Comparison of ENCODE assay signal across 17 cellular contexts in the genomic region with DNA sequence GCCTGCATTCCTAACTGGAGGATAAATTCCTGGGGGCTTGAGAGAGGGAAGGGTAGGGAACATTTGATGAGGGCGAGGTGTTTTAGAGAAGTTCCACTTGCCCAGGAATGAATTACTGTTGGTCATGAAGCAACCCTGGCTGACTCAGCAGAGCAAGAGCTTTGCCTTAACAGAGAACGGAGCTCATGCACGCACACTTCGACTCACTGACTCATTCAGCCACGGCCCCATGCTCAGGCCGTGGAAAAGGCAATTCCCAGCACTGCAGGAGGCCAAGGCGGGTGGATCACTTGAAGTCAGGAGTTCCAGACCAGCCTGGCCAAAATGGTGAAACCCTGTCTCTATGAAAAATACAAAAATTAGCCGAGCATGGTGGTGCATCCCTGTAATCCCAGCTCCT. TPM values are rescaled to one million over a fixed set of nuclear protein-coding genes. Genes with fewer than 3 reads are reported as not detected.
"Had no signal": no experiment of that assay in that cellular context is flagged by ENCODE, and none has a peak within 500 bp of the region (broad histone marks: within the 10 kb centered on the region; RNA-seq: fewer than 3 reads in every experiment).

No MANE protein-coding gene starts in this region.

RNA-seq across cellular contexts. Expression of a gene that starts 5.4 kb away (rescaled TPM):
- total RNA-seq: activated naive CD4-positive, alpha-beta T cell treated with anti-CD3 and anti-CD28 coated beads, Interleukin-2, amount 50 U/mL, for 72 hours; breast epithelium; endothelial cell of umbilical vein; esophagus mucosa; left cardiac atrium; left ventricle myocardium superior; lung microvascular endothelial cell; mesothelial cell of epicardium; pancreas; prostate gland; sciatic nerve; subcutaneous adipose tissue; thoracic aorta; uterus had no signal
- polyA plus RNA-seq: endothelial cell of umbilical vein, keratinocyte, neural cell, pancreas had no signal

RNA-seq across cellular contexts. Expression of a gene that starts 25.9 kb away (rescaled TPM):
- total RNA-seq: activated T-cell treated with anti-CD3 and anti-CD28 coated beads, Interleukin-2, amount 50 U/mL, for 72 hours; breast epithelium; endothelial cell of umbilical vein; esophagus mucosa; left cardiac atrium; left ventricle myocardium superior; lung microvascular endothelial cell; mesothelial cell of epicardium; pancreas; prostate gland; sciatic nerve; subcutaneous adipose tissue; thoracic aorta; uterus had no signal
- polyA plus RNA-seq: endothelial cell of umbilical vein, keratinocyte, neural cell, pancreas had no signal

RNA-seq across cellular contexts. Expression of a gene that starts 39.2 kb away (rescaled TPM):
- total RNA-seq: endothelial cell of umbilical vein, esophagus mucosa, left cardiac atrium, left ventricle myocardium superior, lung microvascular endothelial cell, mesothelial cell of epicardium, prostate gland, sciatic nerve, uterus had no signal
- polyA plus RNA-seq: endothelial cell of umbilical vein, keratinocyte, neural cell, pancreas had no signal

RNA-seq across cellular contexts. Expression of a gene that starts 40.0 kb away (rescaled TPM):
- total RNA-seq: activated naive CD4-positive, alpha-beta T cell treated with anti-CD3 and anti-CD28 coated beads, Interleukin-2, amount 50 U/mL, for 72 hours; activated T-cell treated with anti-CD3 and anti-CD28 coated beads, Interleukin-2, amount 50 U/mL, for 72 hours; breast epithelium; endothelial cell of umbilical vein; esophagus mucosa; left cardiac atrium; left ventricle myocardium superior; lung microvascular endothelial cell; mesothelial cell of epicardium; pancreas; prostate gland; sciatic nerve; subcutaneous adipose tissue; thoracic aorta; uterus had no signal
- polyA plus RNA-seq: endothelial cell of umbilical vein, keratinocyte, neural cell, pancreas had no signal

RNA-seq across cellular contexts. Expression of a gene that starts 52.0 kb away (rescaled TPM):
- total RNA-seq: endothelial cell of umbilical vein, esophagus mucosa, left cardiac atrium, left ventricle myocardium superior, lung microvascular endothelial cell, mesothelial cell of epicardium, pancreas, prostate gland, sciatic nerve, subcutaneous adipose tissue, thoracic aorta had no signal
- polyA plus RNA-seq: endothelial cell of umbilical vein, keratinocyte, neural cell, pancreas had no signal
